In genomic region chr2:219293736-219294201, GRCh38 we compare ENCODE assay signal across 1 cellular context.
TF ChIP-seq lines count a peak whose summit lies in the region.

No MANE protein-coding gene starts in this region.

TF ChIP-seq in IMR-90, 13 proteins besides CTCF, POLR2A, EP300 and RAD21:
- TF ChIP-seq CHD1 (IDR thresholded peaks at IDR 0.05; ENCODE audit: low read depth, low read length), result no peak
- no peak for TF ChIP-seq RFX5 (IDR thresholded peaks at IDR 0.05; ENCODE audit: low read depth, low read length)
- no peak for TF ChIP-seq MAFK (IDR thresholded peaks at IDR 0.05; ENCODE audit: low read depth, low read length)
- TF ChIP-seq ELK1 (IDR thresholded peaks at IDR 0.05; ENCODE audit: borderline replicate concordance, low read depth, low read length), result no peak
- no peak for TF ChIP-seq MAZ (IDR thresholded peaks at IDR 0.05; ENCODE audit: borderline replicate concordance, low read depth, low read length)
- no peak for TF ChIP-seq NFE2L2 (IDR thresholded peaks at IDR 0.05; ENCODE audit: low read depth, low read length)
- no peak for TF ChIP-seq FOS (IDR thresholded peaks at IDR 0.05; ENCODE audit: low read depth, low read length)
- no peak for TF ChIP-seq BHLHE40 (IDR thresholded peaks at IDR 0.05; ENCODE audit: low read depth, low read length)
